Comparison of ENCODE assay signal across 20 cellular contexts in the genomic region with DNA sequence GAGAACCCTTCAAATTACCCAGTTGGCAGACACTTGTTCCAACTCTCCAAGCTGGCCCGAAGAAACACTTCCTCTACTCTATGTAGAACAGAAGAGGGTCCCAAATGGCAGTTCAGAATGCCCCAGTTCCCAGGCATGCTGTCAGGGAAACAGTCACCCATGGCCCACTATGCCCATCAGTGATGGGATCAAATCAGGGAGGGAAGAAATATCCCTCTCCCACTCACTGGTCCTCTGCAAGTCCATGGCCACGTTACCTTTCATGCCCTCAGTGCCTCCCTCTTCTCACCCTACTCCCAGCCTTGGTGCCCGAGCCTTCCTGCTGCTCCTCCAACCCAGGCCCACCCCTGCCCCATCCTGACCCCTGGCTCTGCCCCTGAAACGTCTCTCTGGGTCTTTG.
"Had no signal": no experiment of that assay in that cellular context is flagged by ENCODE, and none has a peak within 500 bp of the region (broad histone marks: within the 10 kb centered on the region; RNA-seq: fewer than 3 reads in every experiment).

No MANE protein-coding gene starts in this region.

- H3K27me3 ChIP-seq: colonic mucosa, SJSA1, upper lobe of left lung had no signal

- H3K4me1 ChIP-seq: colonic mucosa, SJSA1 had no signal

- H3K4me3 ChIP-seq: colonic mucosa, lower lobe of right lung, SJSA1, upper lobe of left lung had no signal

- H2AFZ ChIP-seq: parathyroid adenoma had no signal

- H3K36me3 Mint-ChIP-seq: brain, mesothelial cell of epicardium had no signal

- H3K36me3 ChIP-seq: colonic mucosa, neutrophil, SJSA1 had no signal

- DNase-seq: activated CD4-positive, alpha-beta T cell treated with anti-CD3 and anti-CD28 coated beads for 1 hour; activated CD4-positive, alpha-beta T cell treated with anti-CD3 and anti-CD28 coated beads, Interleukin-2, amount 50 U/mL, for 4 hours; activated naive CD4-positive, alpha-beta T cell; amygdala; central memory CD4-positive, alpha-beta T cell; colonic mucosa; left cardiac atrium; lower lobe of right lung; stimulated activated CD4-positive, alpha-beta T cell treated with anti-CD3 and anti-CD28 coated beads, Interleukin-4, amount 100 ng/mL, for 4 hours; stimulated activated CD8-positive, alpha-beta memory T cell treated with anti-CD3 and anti-CD28 coated beads, Interleukin-4, amount 100 ng/mL, for 48 hours; stimulated activated naive CD8-positive, alpha-beta T cell treated with anti-CD3 and anti-CD28 coated beads, Interleukin-15, amount 100 ng/mL, for 72 hours; upper lobe of left lung had no signal

- H3K27ac Mint-ChIP-seq: brain; mesothelial cell of epicardium; T-helper 2 cell treated with Interferon-gamma antibody and Interleukin-4, amounts not matched to agents 5 μg/mL and 100 μg/mL, for 36 hours had no signal

- H3K79me2 ChIP-seq: parathyroid adenoma had no signal

- H3K9me3 Mint-ChIP-seq: activated T-helper 1 cell treated with anti-CD3 and anti-CD28 coated beads, Interleukin-12 subunit alpha, Interleukin-12 subunit beta, Interleukin-2, Interleukin-4 antibody, amounts not matched to agents 30 ng/mL and 10 ng/mL and 1 ng/mL, durations not matched to agents 14 hours and 24 hours and 36 hours; brain; mesothelial cell of epicardium; stimulated activated naive CD8-positive, alpha-beta T cell treated with anti-CD3 and anti-CD28 coated beads, Interleukin-15, amount 100 ng/mL, for 72 hours; T-helper 2 cell treated with Interferon-gamma antibody and Interleukin-4, amounts not matched to agents 5 μg/mL and 100 μg/mL, for 36 hours had no signal

- H3K9ac ChIP-seq: parathyroid adenoma had no signal

- ATAC-seq: esophagus mucosa; lower lobe of right lung; stimulated activated naive CD8-positive, alpha-beta T cell treated with anti-CD3 and anti-CD28 coated beads, Interleukin-15, amount 100 ng/mL, for 72 hours had no signal

- H3K27ac ChIP-seq: colonic mucosa, lower lobe of right lung, neutrophil, parathyroid adenoma, SJSA1, upper lobe of left lung had no signal

- H3K27me3 Mint-ChIP-seq: stimulated activated naive CD8-positive, alpha-beta T cell treated with anti-CD3 and anti-CD28 coated beads, Interleukin-15, amount 100 ng/mL, for 72 hours had no signal

- H3K4me3 Mint-ChIP-seq: activated T-helper 1 cell treated with anti-CD3 and anti-CD28 coated beads, Interleukin-12 subunit alpha, Interleukin-12 subunit beta, Interleukin-2, Interleukin-4 antibody, amounts not matched to agents 30 ng/mL and 10 ng/mL and 1 ng/mL, durations not matched to agents 14 hours and 24 hours and 36 hours; brain; mesothelial cell of epicardium; stimulated activated naive CD8-positive, alpha-beta T cell treated with anti-CD3 and anti-CD28 coated beads, Interleukin-15, amount 100 ng/mL, for 72 hours; T-helper 2 cell treated with Interferon-gamma antibody and Interleukin-4, amounts not matched to agents 5 μg/mL and 100 μg/mL, for 36 hours had no signal

- H3K9me3 ChIP-seq: colonic mucosa, lower lobe of right lung, neutrophil, SJSA1, upper lobe of left lung had no signal
